In the genomic region with DNA sequence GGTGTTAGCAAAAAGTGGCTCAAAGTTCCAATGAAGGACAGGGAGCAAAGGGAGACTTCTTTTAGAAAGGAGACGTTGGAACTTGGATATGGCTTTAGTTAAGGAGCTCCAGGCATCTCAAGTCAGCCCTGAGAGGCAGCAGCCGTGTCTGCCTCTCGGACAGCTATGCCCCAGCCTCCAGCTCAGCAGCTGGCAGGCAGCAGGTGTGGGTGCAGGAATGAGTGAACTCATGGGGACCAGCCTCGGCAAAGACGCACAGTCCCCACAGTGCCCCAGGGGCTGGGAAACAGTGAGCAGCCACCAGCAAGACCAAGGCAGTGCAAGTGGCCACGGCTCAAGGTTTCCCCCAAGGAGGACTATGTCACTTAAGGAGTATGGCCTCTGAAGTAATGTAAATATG, we compare ENCODE assay signal across 14 cellular contexts. TPM values are rescaled to one million over a fixed set of nuclear protein-coding genes. Genes with fewer than 3 reads are reported as not detected.
DNase-seq lines count a peak whose midpoint lies in the region; ATAC-seq and TF ChIP-seq lines count a peak whose summit lies in the region.
"Had no signal": no experiment of that assay in that cellular context is flagged by ENCODE, and none has a peak within 500 bp of the region (broad histone marks: within the 10 kb centered on the region; RNA-seq: fewer than 3 reads in every experiment).

No MANE protein-coding gene starts in this region.

- no peaks in the 10 kb centered on the region for H3K36me3 ChIP-seq in stomach
- H3K36me3 ChIP-seq: pancreas had no signal

- DNase-seq in T-helper 2 cell treated with Interferon-gamma antibody and Interleukin-4, amounts not matched to agents 5 μg/mL and 100 μg/mL, for 36 hours (ENCODE audit: low spot score), result no peak
- DNase-seq in T-helper 2 cell (no peak), T-helper 17 cell (no peak), myocyte (ENCODE audit: low read depth) (peak; percentile 81), stomach (no peak), NOMO-1 treated with dmso at 0.1 percent for 144 hours (lab: John Stamatoyannopoulos, UW; ENCODE audit: unreplicated experiment) (no peak), Kasumi-1 (lab: John Stamatoyannopoulos, UW) (no peak)
- DNase-seq: 8988T, Calu3, NCI-H524 treated with DMSO at 0.1 percent for 48 hours, pancreas had no signal

- H3K27me3 ChIP-seq in stomach, result peaks cover 0 to 16% (median 0%) of the 10 kb centered on the region in 3 donors
- H3K27me3 ChIP-seq: pancreas had no signal

- H3K36me3 Mint-ChIP-seq in T-helper 2 cell treated with Interferon-gamma antibody and Interleukin-4, amounts not matched to agents 5 μg/mL and 100 μg/mL, for 36 hours (ENCODE audit: low read depth), result no peaks in the 10 kb centered on the region
- peaks cover under 1% of the 10 kb centered on the region for H3K36me3 Mint-ChIP-seq in T-helper 17 cell (ENCODE audit: low read depth)

- ATAC-seq in T-helper 17 cell (no peak), HG02588 (IDR thresholded peaks at IDR 0.05; ENCODE audit: unreplicated experiment) (no peak)

- no peak overlapping the region for H3K4me3 ChIP-seq in stomach
- H3K4me3 ChIP-seq: pancreas had no signal

- H3K27me3 Mint-ChIP-seq in T-helper 2 cell treated with Interferon-gamma antibody and Interleukin-4, amounts not matched to agents 5 μg/mL and 100 μg/mL, for 36 hours (ENCODE audit: low read depth), result peaks cover 71% of the 10 kb centered on the region
- H3K27me3 Mint-ChIP-seq in T-helper 17 cell, result peaks cover 28% of the 10 kb centered on the region

- TF ChIP-seq EP300 in stomach (IDR thresholded peaks at IDR 0.05), result no peak

- H3K9me3 Mint-ChIP-seq in T-helper 2 cell treated with Interferon-gamma antibody and Interleukin-4, amounts not matched to agents 5 μg/mL and 100 μg/mL, for 36 hours, result no peaks in the 10 kb centered on the region

- no peak overlapping the region for H3K27ac Mint-ChIP-seq in T-helper 2 cell treated with Interferon-gamma antibody and Interleukin-4, amounts not matched to agents 5 μg/mL and 100 μg/mL, for 36 hours
- H3K27ac Mint-ChIP-seq in T-helper 17 cell, result no peak overlapping the region

- H3K9me3 ChIP-seq in T-helper 17 cell (ENCODE audit: control insufficient read depth, low read length, poor library complexity, severe bottlenecking), result no peaks in the 10 kb centered on the region
- H3K9me3 ChIP-seq in stomach, result no peaks in the 10 kb centered on the region
- H3K9me3 ChIP-seq: pancreas had no signal

- H3K4me1 ChIP-seq in stomach, result peaks cover 26 to 46% (median 28%) of the 10 kb centered on the region in 4 donors

- no peak for TF ChIP-seq CTCF in stomach (IDR thresholded peaks at IDR 0.05)

- 38 to 66% (median 55%) methylated on average over 6 of the region's 6 CpGs for WGBS in stomach, 5 donors

- no peak for TF ChIP-seq POLR2A in stomach (IDR thresholded peaks at IDR 0.05)

- intact Hi-C loops in stomach (cut with DNase I; ENCODE audit: low total_unique reads), result no loop called here

- H3K4me3 Mint-ChIP-seq in T-helper 2 cell treated with Interferon-gamma antibody and Interleukin-4, amounts not matched to agents 5 μg/mL and 100 μg/mL, for 36 hours, result peak overlapping the region; percentile 47
- peak overlapping the region; percentile 31 for H3K4me3 Mint-ChIP-seq in T-helper 17 cell

- H3K4me1 Mint-ChIP-seq in T-helper 2 cell treated with Interferon-gamma antibody and Interleukin-4, amounts not matched to agents 5 μg/mL and 100 μg/mL, for 36 hours (ENCODE audit: low read depth), result peaks cover 6% of the 10 kb centered on the region
- H3K4me1 Mint-ChIP-seq in T-helper 17 cell, result peaks cover 13% of the 10 kb centered on the region

- H3K27ac ChIP-seq in stomach, result peak overlapping the region in 4 of 5 donors; percentile 68 to 90 (median 80)
- H3K27ac ChIP-seq: pancreas had no signal

RNA-seq across cellular contexts. Expression of gene LRRFIP1, which starts 1.6 kb away (rescaled TPM):
- total RNA-seq in T-helper 17 cell (100 to 1,000 TPM; 175 to 225 TPM), myocyte (158 and 166 TPM in 2 replicates), stomach (100 to 1,000 TPM; 126 to 201 (median 152) TPM)
- 113 TPM for polyA plus RNA-seq in myocyte (2012)
- polyA plus RNA-seq in stomach, result 10 to 100 TPM; 31.6 to 43.7 (median 40.6) TPM

RNA-seq across cellular contexts. Expression of gene RAB17, which starts 35.2 kb away (rescaled TPM):
- not detected for total RNA-seq in T-helper 17 cell
- 0.42 and 5.3 TPM in 2 replicates for total RNA-seq in myocyte
- polyA plus RNA-seq in myocyte (2012), result 4.3 TPM
- total RNA-seq in stomach, result 100 to 1,000 TPM in 2 of 5 donors, 10 to 100 TPM in 2, 1 to 10 TPM in 1; 8.8 to 187 (median 25.6) TPM
- 10 to 100 TPM; 38.8 to 83.8 (median 62.9) TPM for polyA plus RNA-seq in stomach

RNA-seq across cellular contexts. Expression of gene PRLH, which starts 59.4 kb away (rescaled TPM):
- total RNA-seq in T-helper 17 cell (not detected), myocyte (not detected in 2 replicates), stomach (not detected)
- not detected for polyA plus RNA-seq in myocyte (2012)
- not detected for polyA plus RNA-seq in stomach
- total RNA-seq: Calu3, frontal cortex, pancreas, subcutaneous adipose tissue had no signal
- polyA plus RNA-seq: pancreas had no signal
